Comparison of ENCODE assay signal across 19 cellular contexts in the genomic region with DNA sequence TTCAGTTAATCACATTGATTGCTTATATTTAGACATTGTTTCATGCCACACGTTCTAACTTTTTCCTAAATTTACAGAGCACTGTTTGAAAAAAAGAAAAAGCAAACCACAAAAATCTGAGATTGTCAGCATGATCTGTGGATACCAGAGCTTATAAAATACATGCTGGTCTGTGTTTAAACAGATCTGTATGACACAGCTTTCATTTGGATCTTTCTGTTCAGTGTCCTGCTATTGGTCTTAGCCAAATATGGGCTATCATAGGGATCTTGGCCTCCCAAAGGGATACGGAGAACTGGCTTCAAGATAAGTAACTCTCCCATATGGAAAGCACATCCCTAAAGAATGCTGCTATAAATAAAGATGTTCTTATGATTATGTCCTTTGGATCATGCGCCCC. TPM values are rescaled to one million over a fixed set of nuclear protein-coding genes. Genes with fewer than 3 reads are reported as not detected.
DNase-seq lines count a peak whose midpoint lies in the region; ATAC-seq and TF ChIP-seq lines count a peak whose summit lies in the region.
"Had no signal": no experiment of that assay in that cellular context is flagged by ENCODE, and none has a peak within 500 bp of the region (broad histone marks: within the 10 kb centered on the region; RNA-seq: fewer than 3 reads in every experiment).

No MANE protein-coding gene starts in this region.

- H3K4ac ChIP-seq in mesenchymal stem cell (ENCODE audit: low read depth in 1 of 2, low read length in 2 of 2) = no peak overlapping the region

- 50% methylated on average over 1 of the region's 3 CpGs for WGBS in mesenchymal stem cell
- 66 to 69% methylated on average over 1 to 3 of the region's 3 CpGs for WGBS in transverse colon (ENCODE audit: low coverage in 1 of 2), 2 donors

- H3K4me3 ChIP-seq in adipocyte (ENCODE audit: low read length) (no peak overlapping the region), mesenchymal stem cell (ENCODE audit: insufficient read depth in 1 of 2, low read depth in 1 of 2, low read length in 2 of 2) (no peak overlapping the region), transverse colon (no peak overlapping the region)
- H3K4me3 ChIP-seq: GM23338, K562 had no signal

- no peak for ATAC-seq in HG03280 (IDR thresholded peaks at IDR 0.05; ENCODE audit: unreplicated experiment)
- ATAC-seq: GM23338, K562 had no signal

- no peak overlapping the region for H2AK5ac ChIP-seq in mesenchymal stem cell (ENCODE audit: low read length, severe bottlenecking)

- no peak overlapping the region for H4K91ac ChIP-seq in mesenchymal stem cell (ENCODE audit: low read length)

- H4K8ac ChIP-seq in mesenchymal stem cell (ENCODE audit: low read length) = no peak overlapping the region

- H3K4me1 ChIP-seq in adipocyte (ENCODE audit: control insufficient read depth, insufficient read depth, low read length) (peaks cover 14% of the 10 kb centered on the region), mesenchymal stem cell (ENCODE audit: control insufficient read depth, insufficient read depth, low read depth, low read length) (no peaks in the 10 kb centered on the region), transverse colon (peaks cover 0 to 32% (median 9%) of the 10 kb centered on the region in 4 donors)
- H3K4me1 ChIP-seq: BE2C had no signal

- no peak overlapping the region for H3K27ac ChIP-seq in mesenchymal stem cell (ENCODE audit: low read length, poor library complexity, severe bottlenecking)
- peak overlapping the region in 3 of 4 donors; percentile 15 to 20 (median 17) for H3K27ac ChIP-seq in transverse colon

- H3K23ac ChIP-seq in mesenchymal stem cell (ENCODE audit: low read length in 2 of 2) = no peak overlapping the region

- no peak overlapping the region for H2AFZ ChIP-seq in mesenchymal stem cell (ENCODE audit: low read depth, low read length)
- H2AFZ ChIP-seq: GM23338 had no signal

- H2BK15ac ChIP-seq in mesenchymal stem cell (ENCODE audit: low read depth, poor library complexity, severe bottlenecking) = no peak overlapping the region

- in situ Hi-C loops in transverse colon (cut with MboI; ENCODE audit: low pct_ligation_motif_present in 1 of 4, low pct_unique_long_range_greater_than_20kb in 1 of 4, low sequenced_read_pairs in 3 of 4) = no loop called here

- no peak overlapping the region for H3K4me2 ChIP-seq in mesenchymal stem cell (ENCODE audit: low read length, poor library complexity, severe bottlenecking)
- H3K4me2 ChIP-seq: GM23338 had no signal

- no peak overlapping the region for H2BK120ac ChIP-seq in mesenchymal stem cell (ENCODE audit: low read depth, low read length)

- no peaks in the 10 kb centered on the region for H3K79me1 ChIP-seq in mesenchymal stem cell (replicated peaks; ENCODE audit: low read length, poor library complexity, severe bottlenecking)

- TF ChIP-seq POLR2A in transverse colon (IDR thresholded peaks at IDR 0.05) = no peak

- no peak for TF ChIP-seq EP300 in transverse colon (IDR thresholded peaks at IDR 0.05; ENCODE audit: low read depth)

- H3K36me3 ChIP-seq in adipocyte (ENCODE audit: control insufficient read depth, insufficient read depth, low read length, severe bottlenecking) (no peaks in the 10 kb centered on the region), mesenchymal stem cell (ENCODE audit: control insufficient read depth in 1 of 2, insufficient read depth in 2 of 2, low read depth in 1 of 2, low read length in 2 of 2) (no peaks in the 10 kb centered on the region), transverse colon (peaks cover 0 to 5% (median 0%) of the 10 kb centered on the region in 4 donors)
- H3K36me3 ChIP-seq: BE2C had no signal

- no peak overlapping the region for H3K14ac ChIP-seq in mesenchymal stem cell (ENCODE audit: low read length in 2 of 2)

- TF ChIP-seq CTCF in transverse colon (IDR thresholded peaks at IDR 0.05) = no peak

- intact Hi-C loops in transverse colon (cut with DNase I; ENCODE audit: low total_unique reads) = no loop called here

- H3K18ac ChIP-seq in mesenchymal stem cell (ENCODE audit: low read depth in 1 of 2, low read length in 2 of 2) = no peak overlapping the region

- no peak overlapping the region for H2BK5ac ChIP-seq in mesenchymal stem cell (ENCODE audit: low read depth, low read length, poor library complexity, severe bottlenecking)

- H3K9ac ChIP-seq in adipocyte (ENCODE audit: low read length) (no peak overlapping the region), mesenchymal stem cell (ENCODE audit: low read length) (no peak overlapping the region)

- H3K9me3 ChIP-seq in adipocyte (ENCODE audit: control insufficient read depth, low read length) (no peaks in the 10 kb centered on the region), mesenchymal stem cell (ENCODE audit: control insufficient read depth, low read length) (no peaks in the 10 kb centered on the region), transverse colon (no peaks in the 10 kb centered on the region)
- H3K9me3 ChIP-seq: BE2C had no signal

- DNase-seq in EH (ENCODE audit: low read depth) (peak; percentile 72), adipocyte (ENCODE audit: low read depth) (peak; percentile 37), mesenchymal stem cell (peak; percentile 44), transverse colon (no peak), NOMO-1 (lab: John Stamatoyannopoulos, UW; ENCODE audit: unreplicated experiment in 2 of 2) (no peak), NCI-H510A (lab: John Stamatoyannopoulos, UW) (no peak)
- DNase-seq: BE2C; CD4-positive, CD25-positive, alpha-beta regulatory T cell; EL; NCI-H1105; NCI-H2081 treated with DMSO at 0.1 percent for 48 hours; NCI-H748 treated with DMSO at 0.1 percent for 48 hours; NK-92 treated with Interleukin-12 subunit alpha and Interleukin-12 subunit beta, amount 100 ng/mL, for 24 hours; OCI-M1; SHP77 had no signal

- no peak overlapping the region for H2BK12ac ChIP-seq in mesenchymal stem cell (ENCODE audit: low read length in 2 of 2)

- H3K27me3 ChIP-seq in adipocyte (replicated peaks; ENCODE audit: control insufficient read depth, insufficient read depth, low read length) (no peaks in the 10 kb centered on the region), mesenchymal stem cell (ENCODE audit: control insufficient read depth in 1 of 2, insufficient read depth in 1 of 2, low read length in 2 of 2) (no peaks in the 10 kb centered on the region), transverse colon (no peaks in the 10 kb centered on the region)
- H3K27me3 ChIP-seq: BE2C had no signal

RNA-seq across cellular contexts. Expression of a gene that starts 20.2 kb away (rescaled TPM):
- polyA plus RNA-seq in mesenchymal stem cell (2013, experiment 1 of 2) = 3.4 TPM
- 3.5 TPM for polyA plus RNA-seq in mesenchymal stem cell (2013, experiment 2 of 2)
- total RNA-seq in transverse colon = 100 to 1,000 TPM in 3 of 4 donors, 10 to 100 TPM in 1; 76.3 to 566 (median 288) TPM
- total RNA-seq: RPMI7951 had no signal

Comparison
In these comparisons a context has a peak if more than half of its experiments do, and no peak if none do; other contexts are left out.
1. DNase-seq: peak in EH (single experiment), adipocyte (single experiment) and mesenchymal stem cell (single experiment); none in transverse colon (single experiment), NOMO-1 (0 of 2) and NCI-H510A (single experiment).